8 cellular contexts compared by ENCODE assay signal in genomic region chr22:32474635-32475427, GRCh38. TPM values are rescaled to one million over a fixed set of nuclear protein-coding genes. Genes with fewer than 3 reads are reported as not detected.
A peak's percentile ranks its signal among the peaks of the same experiment; 100 is the strongest.
DNase-seq lines count a peak whose midpoint lies in the region; ATAC-seq and TF ChIP-seq lines count a peak whose summit lies in the region.

TSS of gene FBXO7 (plus strand) at chr22:32474811. CDS start at chr22:32475003, 192 bp downstream.

- CTCF ChIA-PET in CD8-positive, alpha-beta T cell (lab: Charles Lee), result interaction anchor here (0.7 to 2.4 kb wide), 6 partner anchors 11 to 366 kb away, joined by 3 to 7 read pairs (median 4); partner anchors contain the start of gene RTCB

- peaks cover 16% of the 10 kb centered on the region for H3K36me3 Mint-ChIP-seq in CD8-positive, alpha-beta T cell
- H3K36me3 Mint-ChIP-seq in effector memory CD8-positive, alpha-beta T cell (ENCODE audit: insufficient read depth), result peaks cover 16% of the 10 kb centered on the region
- H3K36me3 Mint-ChIP-seq in memory B cell, result peaks cover 6% of the 10 kb centered on the region

- H3K9me3 ChIP-seq in CD8-positive, alpha-beta T cell (ENCODE audit: low read length), result no peaks in the 10 kb centered on the region

- H3K4me1 Mint-ChIP-seq in CD8-positive, alpha-beta T cell (ENCODE audit: low read depth), result peaks cover 24% of the 10 kb centered on the region
- H3K4me1 Mint-ChIP-seq in effector memory CD8-positive, alpha-beta T cell (ENCODE audit: low read depth in 2 of 2), result peaks cover 17 to 23% of the 10 kb centered on the region in 2 donors
- peaks cover 17% of the 10 kb centered on the region for H3K4me1 Mint-ChIP-seq in memory B cell

- peak within 1 kb of the TSS; percentile 96 for H3K27ac Mint-ChIP-seq in CD8-positive, alpha-beta T cell
- H3K27ac Mint-ChIP-seq in effector memory CD8-positive, alpha-beta T cell, result peak within 1 kb of the TSS; percentile 88 to 92
- H3K27ac Mint-ChIP-seq in memory B cell, result peak within 1 kb of the TSS; percentile 89

- no peaks in the 10 kb centered on the region for H3K9me3 Mint-ChIP-seq in CD8-positive, alpha-beta T cell
- H3K9me3 Mint-ChIP-seq in effector memory CD8-positive, alpha-beta T cell, result no peaks in the 10 kb centered on the region
- no peaks in the 10 kb centered on the region for H3K9me3 Mint-ChIP-seq in memory B cell

- peaks cover 2% of the 10 kb centered on the region for H3K36me3 ChIP-seq in CD8-positive, alpha-beta T cell (ENCODE audit: insufficient read depth, low read length)

- ATAC-seq in CD8-positive, alpha-beta T cell, result peak; percentile 86
- ATAC-seq in GM19463 (IDR thresholded peaks at IDR 0.05; ENCODE audit: unreplicated experiment) (peak; percentile 68), memory B cell (ENCODE audit: low read depth) (peak; percentile 80)
- peak; percentile 78 for ATAC-seq in effector memory CD8-positive, alpha-beta T cell (replicated peaks)

- POLR2A ChIA-PET in CD8-positive, alpha-beta T cell (lab: Charles Lee), result interaction anchor here (0.7 to 2.9 kb wide), 5 partner anchors 11 to 274 kb away, joined by 3 to 25 read pairs (median 4); partner anchors contain the start of gene RTCB

- peak within 1 kb of the TSS; percentile 83 for H3K4me3 ChIP-seq in CD8-positive, alpha-beta T cell (ENCODE audit: low read depth, low read length)

- peak; percentile 70 to 90 (median 84) for DNase-seq in CD8-positive, alpha-beta T cell
- DNase-seq in HS-5 (ENCODE audit: low read depth), result peak; percentile 63
- peak; percentile 82 to 84 for DNase-seq in NOMO-1 (lab: John Stamatoyannopoulos, UW; ENCODE audit: unreplicated experiment in 2 of 2)
- DNase-seq in activated CD8-positive, alpha-beta memory T cell treated with anti-CD3 and anti-CD28 coated beads for 4 hours (ENCODE audit: low read depth in 2 of 2), result peak; percentile 66 to 72
- DNase-seq in effector memory CD8-positive, alpha-beta T cell, result peak; percentile 77 to 85 (median 79)
- peak; percentile 85 to 88 for DNase-seq in memory B cell (ENCODE audit: low spot score in 2 of 2)
- peak; percentile 66 for DNase-seq in stimulated activated CD8-positive, alpha-beta memory T cell treated with anti-CD3 and anti-CD28 coated beads, Interleukin-12 subunit alpha, Interleukin-12 subunit beta, amount 100 ng/mL, for 24 hours (ENCODE audit: extremely low read depth)

- no peaks in the 10 kb centered on the region for H3K27me3 Mint-ChIP-seq in CD8-positive, alpha-beta T cell (ENCODE audit: low read depth)
- H3K27me3 Mint-ChIP-seq in effector memory CD8-positive, alpha-beta T cell, result peaks cover 0 to 5% of the 10 kb centered on the region in 2 donors
- H3K27me3 Mint-ChIP-seq in memory B cell, result no peaks in the 10 kb centered on the region

- TF ChIP-seq CTCF in CD8-positive, alpha-beta T cell (IDR thresholded peaks at IDR 0.05), result peak; percentile 23

- intact Hi-C loops in CD8-positive, alpha-beta T cell (cut with DNase I, micrococcal nuclease), result loop anchor here (1.0 to 10.0 kb wide), 9 partner anchors 63 to 810 kb away; partner anchors contain the start of genes PRR14L (in 2 of the 2), RTCB (in 2 of the 2), DEPDC5 (in 1 of the 2) and PISD (in 1 of the 2)

- H3K4me1 ChIP-seq in CD8-positive, alpha-beta T cell (ENCODE audit: insufficient read depth, low read length), result peaks cover 39% of the 10 kb centered on the region

- peak within 1 kb of the TSS; percentile 90 for H3K27ac ChIP-seq in CD8-positive, alpha-beta T cell (ENCODE audit: low read depth, low read length)

- H3K4me3 Mint-ChIP-seq in CD8-positive, alpha-beta T cell, result peak within 1 kb of the TSS; percentile 90
- peak within 1 kb of the TSS in 1 of 2 donors; percentile 91 for H3K4me3 Mint-ChIP-seq in effector memory CD8-positive, alpha-beta T cell
- H3K4me3 Mint-ChIP-seq in memory B cell, result peak within 1 kb of the TSS; percentile 92

- no peaks in the 10 kb centered on the region for H3K27me3 ChIP-seq in CD8-positive, alpha-beta T cell (ENCODE audit: insufficient read depth, low read length)

RNA-seq across cellular contexts. Expression of gene FBXO7, which starts in this region (rescaled TPM):
- 100 to 1,000 TPM; 172 to 174 TPM for total RNA-seq in CD8-positive, alpha-beta T cell

Comparison
In these comparisons a context has a peak if more than half of its experiments do, and no peak if none do; other contexts are left out.
1. Peak in every context shown above with its lines: DNase-seq, ATAC-seq, H3K4me3 ChIP-seq and H3K27ac ChIP-seq.